ENCODE assay signal across 10 cellular contexts in genomic region chrX:72123471-72124185, GRCh38. TPM values are rescaled to one million over a fixed set of nuclear protein-coding genes. Genes with fewer than 3 reads are reported as not detected.
DNase-seq lines count a peak whose midpoint lies in the region; ATAC-seq and TF ChIP-seq lines count a peak whose summit lies in the region.
"Had no signal": no experiment of that assay in that cellular context is flagged by ENCODE, and none has a peak within 500 bp of the region (broad histone marks: within the 10 kb centered on the region; RNA-seq: fewer than 3 reads in every experiment).

No MANE protein-coding gene starts in this region.

- peaks cover 5 to 11% (median 11%) of the 10 kb centered on the region in 3 donors for H3K4me1 Mint-ChIP-seq in IgD-negative memory B cell

- H3K27me3 Mint-ChIP-seq in IgD-negative memory B cell: peaks cover 19% of the 10 kb centered on the region

- no peaks in the 10 kb centered on the region for H3K36me3 ChIP-seq in left lung
- no peaks in the 10 kb centered on the region for H3K36me3 ChIP-seq in thyroid gland

- TF ChIP-seq POLR2A in thyroid gland (IDR thresholded peaks at IDR 0.05): no peak

- TF ChIP-seq CTCF in cardiac fibroblast (IDR thresholded peaks at IDR 0.05; ENCODE audit: low read depth, low read length): no peak
- TF ChIP-seq CTCF in left lung (IDR thresholded peaks at IDR 0.05): no peak
- no peak for TF ChIP-seq CTCF in thyroid gland (IDR thresholded peaks at IDR 0.05)

- intact Hi-C loops in left lung (cut with DNase I): no loop called here
- intact Hi-C loops in thyroid gland (cut with DNase I): no loop called here

- 0 to 69% methylated on average over 2 to 5 of the region's 11 CpGs for WGBS in thyroid gland, 2 donors

- DNase-seq in cardiac fibroblast (ENCODE audit: low read depth in 2 of 2) (peak; percentile 34 to 69), left lung (peak in 1 of 2 donors; percentile 58), thyroid gland (peak; percentile 78 to 81), NCI-H226 (no peak), HUDEP-2 (lab: John Stamatoyannopoulos, UW; ENCODE audit: unreplicated experiment in 76 of 76) (no peak), activated gamma-delta T cell (lab: John Stamatoyannopoulos, UW) (no peak)
- DNase-seq: Kasumi-1; stimulated activated CD4-positive, alpha-beta T cell treated with anti-CD3 and anti-CD28 coated beads, Interleukin-1b, Interleukin-23, amount 100 ng/mL, for 48 hours had no signal

- H3K27ac Mint-ChIP-seq in IgD-negative memory B cell: peak overlapping the region in 2 of 3 donors; percentile 85 to 90

- H3K4me1 ChIP-seq in left lung (peaks cover 6 to 75% of the 10 kb centered on the region in 2 donors), thyroid gland (peaks cover 20 to 60% of the 10 kb centered on the region in 2 donors)

- no peaks in the 10 kb centered on the region for H3K36me3 Mint-ChIP-seq in IgD-negative memory B cell

- H3K27ac ChIP-seq in left lung (peak overlapping the region in 1 of 2 donors; percentile 86), thyroid gland (peak overlapping the region; percentile 59 to 72 (median 72))

- peak overlapping the region in 1 of 4 donors; percentile 60 for H3K4me3 Mint-ChIP-seq in IgD-negative memory B cell

- H3K9me3 ChIP-seq in left lung: no peaks in the 10 kb centered on the region
- H3K9me3 ChIP-seq in thyroid gland: no peaks in the 10 kb centered on the region

- peaks cover 0 to 6% of the 10 kb centered on the region in 2 donors for H3K27me3 ChIP-seq in left lung
- H3K27me3 ChIP-seq in thyroid gland: no peaks in the 10 kb centered on the region

- peak; percentile 47 for ATAC-seq in left lung
- ATAC-seq in HG03108 (IDR thresholded peaks at IDR 0.05; ENCODE audit: unreplicated experiment): no peak

- no peaks in the 10 kb centered on the region for H3K9me3 Mint-ChIP-seq in IgD-negative memory B cell

- H3K4me3 ChIP-seq in cardiac fibroblast (replicated peaks in 1 of 2; ENCODE audit: low read depth in 2 of 2, low read length in 2 of 2) (no peak overlapping the region), left lung (no peak overlapping the region), thyroid gland (replicated peaks in 1 of 3) (no peak overlapping the region)

RNA-seq across cellular contexts. Expression of gene RTL5, which starts 8.1 kb away (rescaled TPM):
- polyA plus RNA-seq in IgD-negative memory B cell: not detected
- total RNA-seq in left lung (10 to 100 TPM; 10.6 to 13.3 TPM), thyroid gland (1 to 10 TPM; 3.6 to 6.6 (median 5.9) TPM)

RNA-seq across cellular contexts. Expression of gene PIN4, which starts 57.9 kb away (rescaled TPM):
- polyA plus RNA-seq in IgD-negative memory B cell: 28.6 TPM
- total RNA-seq in left lung: 1 to 10 TPM; 7.6 to 9.0 TPM
- total RNA-seq in thyroid gland: 10 to 100 TPM in 3 of 4 donors, 1 to 10 TPM in 1; 6.2 to 12.6 (median 11.2) TPM

Comparison
In these comparisons a context has a peak if more than half of its experiments do, and no peak if none do; other contexts are left out.
1. DNase-seq: peak in cardiac fibroblast (2 of 2) and thyroid gland (2 of 2); none in NCI-H226 (single experiment), HUDEP-2 (0 of 76) and activated gamma-delta T cell (single experiment).